12 cellular contexts compared by ENCODE assay signal in the genomic region with DNA sequence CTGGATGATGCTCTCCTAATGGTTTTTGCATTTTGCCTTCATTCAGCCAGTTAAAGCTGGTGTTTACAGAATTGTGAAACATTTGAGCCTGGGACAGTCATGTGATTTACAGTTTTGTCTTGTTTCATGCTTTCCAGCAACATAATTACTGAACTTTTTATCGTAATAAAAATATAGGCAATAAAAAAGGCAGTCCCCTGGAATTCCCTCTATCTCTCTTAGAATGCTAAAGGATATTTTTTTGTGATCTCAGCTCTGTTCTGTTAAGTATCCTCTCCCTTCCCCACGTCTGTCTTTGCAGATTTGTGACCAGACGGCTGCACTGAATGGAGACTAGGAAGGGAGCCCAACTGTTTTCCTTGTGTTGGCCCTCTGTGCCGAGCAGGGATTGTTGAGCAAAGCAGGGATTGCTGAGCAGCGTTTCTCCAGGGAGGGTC.
A peak's percentile ranks its signal among the peaks of the same experiment; 100 is the strongest.
DNase-seq lines count a peak whose midpoint lies in the region; ATAC-seq and TF ChIP-seq lines count a peak whose summit lies in the region.
"Had no signal": no experiment of that assay in that cellular context is flagged by ENCODE, and none has a peak within 500 bp of the region (broad histone marks: within the 10 kb centered on the region; RNA-seq: fewer than 3 reads in every experiment).

No MANE protein-coding gene starts in this region.

- no peak for TF ChIP-seq CTCF in SK-N-SH (IDR thresholded peaks at IDR 0.05)
- no peak for TF ChIP-seq CTCF in nephron (IDR thresholded peaks at IDR 0.05; ENCODE audit: unreplicated experiment in 3 of 3)
- TF ChIP-seq CTCF in GM20000 (IDR thresholded peaks at IDR 0.05; ENCODE audit: extremely low read depth, missing control alignments) = no peak

- H3K9me2 ChIP-seq in SK-N-SH = no peaks in the 10 kb centered on the region

- no peak for TF ChIP-seq EP300 in SK-N-SH (IDR thresholded peaks at IDR 0.05; ENCODE audit: borderline replicate concordance in 1 of 2, low read depth in 1 of 2, low read length in 1 of 2)

- H3K4me3 ChIP-seq in SK-N-SH (ENCODE audit: low read depth in 2 of 2, low read length in 1 of 2) = no peak overlapping the region

- H3K4me1 ChIP-seq in SK-N-SH (ENCODE audit: control insufficient read depth in 1 of 2, insufficient read depth in 2 of 2, low read depth in 1 of 2, low read length in 1 of 2) = peaks cover 0 to 7% of the 10 kb centered on the region in 2 experiments; a peak in 3 of 4 replicates

- H3K4me1 Mint-ChIP-seq in nephron = peaks cover 78% of the 10 kb centered on the region
- H3K4me1 Mint-ChIP-seq in activated T-helper 1 cell treated with anti-CD3 and anti-CD28 coated beads, Interleukin-12 subunit alpha, Interleukin-12 subunit beta, Interleukin-2, Interleukin-4 antibody, amounts not matched to agents 30 ng/mL and 10 ng/mL and 1 ng/mL, durations not matched to agents 14 hours and 24 hours and 36 hours (ENCODE audit: low read depth) = peaks cover 13% of the 10 kb centered on the region
- H3K4me1 Mint-ChIP-seq: activated naive CD8-positive, alpha-beta T cell treated with anti-CD3 and anti-CD28 coated beads, Interleukin-2, amount 50 U/mL, for 24 hours had no signal

- no peaks in the 10 kb centered on the region for H4K20me1 ChIP-seq in SK-N-SH (ENCODE audit: insufficient read depth)

- no peaks in the 10 kb centered on the region for H3K9me3 Mint-ChIP-seq in nephron
- no peaks in the 10 kb centered on the region for H3K9me3 Mint-ChIP-seq in activated T-helper 1 cell treated with anti-CD3 and anti-CD28 coated beads, Interleukin-12 subunit alpha, Interleukin-12 subunit beta, Interleukin-2, Interleukin-4 antibody, amounts not matched to agents 30 ng/mL and 10 ng/mL and 1 ng/mL, durations not matched to agents 14 hours and 24 hours and 36 hours
- H3K9me3 Mint-ChIP-seq: activated naive CD8-positive, alpha-beta T cell treated with anti-CD3 and anti-CD28 coated beads, Interleukin-2, amount 50 U/mL, for 24 hours had no signal

- no peaks in the 10 kb centered on the region for H3K27me3 ChIP-seq in SK-N-SH (ENCODE audit: insufficient read depth)

- H3K9me3 ChIP-seq in SK-N-SH = no peaks in the 10 kb centered on the region

- H3K4me3 Mint-ChIP-seq in nephron = peak overlapping the region in 1 of 3 experiments; percentile 37
- no peak overlapping the region for H3K4me3 Mint-ChIP-seq in activated T-helper 1 cell treated with anti-CD3 and anti-CD28 coated beads, Interleukin-12 subunit alpha, Interleukin-12 subunit beta, Interleukin-2, Interleukin-4 antibody, amounts not matched to agents 30 ng/mL and 10 ng/mL and 1 ng/mL, durations not matched to agents 14 hours and 24 hours and 36 hours
- H3K4me3 Mint-ChIP-seq: activated naive CD8-positive, alpha-beta T cell treated with anti-CD3 and anti-CD28 coated beads, Interleukin-2, amount 50 U/mL, for 24 hours had no signal

- no peaks in the 10 kb centered on the region for H3K79me2 ChIP-seq in SK-N-SH (ENCODE audit: insufficient read depth)

- H3K9ac ChIP-seq in SK-N-SH = no peak overlapping the region

- H3K27ac ChIP-seq in SK-N-SH (ENCODE audit: low read depth in 2 of 2, low read length in 1 of 2) = peak overlapping the region in 1 of 2 experiments; percentile 11; a peak in 2 of 4 replicates
- H3K27ac ChIP-seq: VCaP had no signal

- no peaks in the 10 kb centered on the region for H3K36me3 Mint-ChIP-seq in nephron (ENCODE audit: low read depth)
- H3K36me3 Mint-ChIP-seq in activated T-helper 1 cell treated with anti-CD3 and anti-CD28 coated beads, Interleukin-12 subunit alpha, Interleukin-12 subunit beta, Interleukin-2, Interleukin-4 antibody, amounts not matched to agents 30 ng/mL and 10 ng/mL and 1 ng/mL, durations not matched to agents 14 hours and 24 hours and 36 hours (ENCODE audit: low read depth) = no peaks in the 10 kb centered on the region

- WGBS in SK-N-SH (ENCODE audit: low lambda C conversion rate) = 70% methylated on average over 5 of the region's 5 CpGs

- H3K4me2 ChIP-seq in SK-N-SH = no peak overlapping the region

- CTCF ChIA-PET in SK-N-SH (lab: Yijun Ruan, JAX) = interaction anchor here (0.9 to 1.4 kb wide), 2 partner anchors 22 to 49 kb away, joined by 3 to 4 read pairs; no protein-coding TSS in a partner anchor

- intact Hi-C loops in activated T-helper 1 cell treated with anti-CD3 and anti-CD28 coated beads, Interleukin-12 subunit alpha, Interleukin-12 subunit beta, Interleukin-2, Interleukin-4 antibody, amounts not matched to agents 30 ng/mL and 10 ng/mL and 1 ng/mL, durations not matched to agents 14 hours and 24 hours and 36 hours (cut with micrococcal nuclease) = no loop called here

- no peak for ATAC-seq in SK-N-SH treated with all-trans-retinoic acid at 6 μM for 48 hours
- ATAC-seq in HG03135 (IDR thresholded peaks at IDR 0.05; ENCODE audit: unreplicated experiment) = no peak
- ATAC-seq: activated naive CD8-positive, alpha-beta T cell treated with anti-CD3 and anti-CD28 coated beads, Interleukin-2, amount 50 U/mL, for 24 hours had no signal

- peak overlapping the region; percentile 77 to 95 (median 88) for H3K27ac Mint-ChIP-seq in nephron
- H3K27ac Mint-ChIP-seq in activated T-helper 1 cell treated with anti-CD3 and anti-CD28 coated beads, Interleukin-12 subunit alpha, Interleukin-12 subunit beta, Interleukin-2, Interleukin-4 antibody, amounts not matched to agents 30 ng/mL and 10 ng/mL and 1 ng/mL, durations not matched to agents 14 hours and 24 hours and 36 hours = no peak overlapping the region
- H3K27ac Mint-ChIP-seq: activated naive CD8-positive, alpha-beta T cell treated with anti-CD3 and anti-CD28 coated beads, Interleukin-2, amount 50 U/mL, for 24 hours had no signal

- H2AFZ ChIP-seq in SK-N-SH (ENCODE audit: low read depth) = no peak overlapping the region

- POLR2A ChIA-PET in SK-N-SH (lab: Yijun Ruan, JAX) = no interaction called here

- DNase-seq in SK-N-SH = no peak
- DNase-seq in globus pallidus (ENCODE audit: low spot score) = peak; percentile 65
- DNase-seq in activated T-helper 1 cell treated with anti-CD3 and anti-CD28 coated beads, Interleukin-12 subunit alpha, Interleukin-12 subunit beta, Interleukin-2, Interleukin-4 antibody, amounts not matched to agents 30 ng/mL and 10 ng/mL and 1 ng/mL, durations not matched to agents 14 hours and 24 hours and 36 hours (ENCODE audit: low spot score) = no peak
- DNase-seq in GM20000 (ENCODE audit: low spot score) = no peak
- no peak for DNase-seq in activated T-cell treated with anti-CD3 and anti-CD28 coated beads, Interleukin-2, amount 50 U/mL, for 48 hours
- DNase-seq: activated naive CD8-positive, alpha-beta T cell treated with anti-CD3 and anti-CD28 coated beads, Interleukin-2, amount 50 U/mL, for 24 hours; NCI-H510A treated with DMSO at 0.1 percent for 48 hours; stimulated activated CD4-positive, alpha-beta T cell treated with anti-CD3 and anti-CD28 coated beads, Interleukin-2, amount 100 ng/mL, for 24 hours had no signal

- no peaks in the 10 kb centered on the region for H3K27me3 Mint-ChIP-seq in nephron (ENCODE audit: low read depth)
- H3K27me3 Mint-ChIP-seq in activated T-helper 1 cell treated with anti-CD3 and anti-CD28 coated beads, Interleukin-12 subunit alpha, Interleukin-12 subunit beta, Interleukin-2, Interleukin-4 antibody, amounts not matched to agents 30 ng/mL and 10 ng/mL and 1 ng/mL, durations not matched to agents 14 hours and 24 hours and 36 hours (ENCODE audit: insufficient read depth) = no peaks in the 10 kb centered on the region

- no peaks in the 10 kb centered on the region for H3F3A ChIP-seq in SK-N-SH (replicated peaks; ENCODE audit: insufficient read depth)

- no peak for TF ChIP-seq RAD21 in SK-N-SH (IDR thresholded peaks at IDR 0.05; ENCODE audit: low read length)

- H3K36me3 ChIP-seq in SK-N-SH (replicated peaks in 1 of 2; ENCODE audit: control insufficient read depth in 1 of 2, insufficient read depth in 2 of 2, low read length in 1 of 2) = no peaks in the 10 kb centered on the region

TF ChIP-seq in SK-N-SH treated with all-trans-retinoic acid at 6 μM for 48 hours, 23 proteins besides CTCF, POLR2A, EP300 and RAD21:
- TF ChIP-seq, protein P1, sequence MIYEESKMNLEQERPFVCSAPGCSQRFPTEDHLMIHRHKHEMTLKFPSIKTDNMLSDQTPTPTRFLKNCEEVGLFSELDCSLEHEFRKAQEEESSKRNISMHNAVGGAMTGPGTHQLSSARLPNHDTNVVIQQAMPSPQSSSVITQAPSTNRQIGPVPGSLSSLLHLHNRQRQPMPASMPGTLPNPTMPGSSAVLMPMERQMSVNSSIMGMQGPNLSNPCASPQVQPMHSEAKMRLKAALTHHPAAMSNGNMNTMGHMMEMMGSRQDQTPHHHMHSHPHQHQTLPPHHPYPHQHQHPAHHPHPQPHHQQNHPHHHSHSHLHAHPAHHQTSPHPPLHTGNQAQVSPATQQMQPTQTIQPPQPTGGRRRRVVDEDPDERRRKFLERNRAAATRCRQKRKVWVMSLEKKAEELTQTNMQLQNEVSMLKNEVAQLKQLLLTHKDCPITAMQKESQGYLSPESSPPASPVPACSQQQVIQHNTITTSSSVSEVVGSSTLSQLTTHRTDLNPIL (CRISPR knock-in tag; IDR thresholded peaks at IDR 0.05; ENCODE audit: low read depth) = no peak
- peak; percentile 23 for TF ChIP-seq ISL1 (CRISPR knock-in tag; IDR thresholded peaks at IDR 0.05)
TF ChIP-seq in SK-N-SH treated with all-trans-retinoic acid at 6 μM for 48 hours: peak in this region for 1.

TF ChIP-seq in SK-N-SH, 30 proteins besides CTCF, POLR2A, EP300 and RAD21:
- no peak for TF ChIP-seq RFX5 (IDR thresholded peaks at IDR 0.05; ENCODE audit: low read length)
- TF ChIP-seq, protein P2, sequence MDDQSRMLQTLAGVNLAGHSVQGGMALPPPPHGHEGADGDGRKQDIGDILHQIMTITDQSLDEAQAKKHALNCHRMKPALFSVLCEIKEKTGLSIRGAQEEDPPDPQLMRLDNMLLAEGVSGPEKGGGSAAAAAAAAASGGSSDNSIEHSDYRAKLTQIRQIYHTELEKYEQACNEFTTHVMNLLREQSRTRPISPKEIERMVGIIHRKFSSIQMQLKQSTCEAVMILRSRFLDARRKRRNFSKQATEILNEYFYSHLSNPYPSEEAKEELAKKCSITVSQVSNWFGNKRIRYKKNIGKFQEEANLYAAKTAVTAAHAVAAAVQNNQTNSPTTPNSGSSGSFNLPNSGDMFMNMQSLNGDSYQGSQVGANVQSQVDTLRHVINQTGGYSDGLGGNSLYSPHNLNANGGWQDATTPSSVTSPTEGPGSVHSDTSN (IDR thresholded peaks at IDR 0.05) = no peak
- TF ChIP-seq GATA2 (CRISPR knock-in tag; IDR thresholded peaks at IDR 0.05) = no peak
- no peak for TF ChIP-seq CHD2 (IDR thresholded peaks at IDR 0.05; ENCODE audit: low read length, partially characterized antibody)
- TF ChIP-seq TAF1 (IDR thresholded peaks at IDR 0.05; ENCODE audit: borderline replicate concordance, low read depth, low read length) = no peak
